In the genomic region with DNA sequence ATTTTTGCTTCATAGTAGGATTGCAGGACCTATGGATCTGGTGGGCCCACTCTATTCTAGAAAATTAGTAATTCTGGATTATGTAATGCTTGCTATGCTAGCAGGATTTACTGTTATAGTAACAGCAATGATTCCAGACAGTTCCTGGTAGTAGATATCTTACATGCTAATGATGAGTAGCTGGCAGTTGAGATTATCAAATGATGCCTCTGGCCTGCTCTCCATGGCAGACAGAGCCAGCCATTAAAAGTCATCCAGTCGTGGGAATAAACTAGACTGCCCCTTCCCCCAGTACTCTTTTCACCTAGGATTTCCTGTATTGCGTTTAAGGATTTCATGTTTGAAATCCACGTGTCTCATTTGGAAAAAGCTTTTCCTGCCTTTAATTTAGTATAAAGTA, we compare ENCODE assay signal across 17 cellular contexts.
"Had no signal": no experiment of that assay in that cellular context is flagged by ENCODE, and none has a peak within 500 bp of the region (broad histone marks: within the 10 kb centered on the region; RNA-seq: fewer than 3 reads in every experiment).

No MANE protein-coding gene starts in this region.

- ATAC-seq: activated CD4-positive, CD25-positive, alpha-beta regulatory T cell treated with anti-CD3 and anti-CD28 coated beads, Interleukin-2, amount 50 U/mL, for 24 hours; naive thymus-derived CD4-positive, alpha-beta T cell had no signal

- DNase-seq: activated CD4-positive, alpha-beta T cell treated with anti-CD3 and anti-CD28 coated beads for 48 hours; activated CD4-positive, alpha-beta T cell treated with anti-CD3 and anti-CD28 coated beads, Interleukin-2, amount 50 U/mL, for 48 hours; activated CD8-positive, alpha-beta memory T cell treated with anti-CD3 and anti-CD28 coated beads for 24 hours; activated effector memory CD4-positive, alpha-beta T cell treated with Interleukin-2 at 50 U/mL for 16 hours; activated naive CD4-positive, alpha-beta T cell treated with Interleukin-2 at 50 U/mL for 16 hours; cortex of kidney; endodermal cell; foreskin melanocyte; islet precursor cell; midbrain; naive thymus-derived CD4-positive, alpha-beta T cell; ovary; stimulated activated CD4-positive, alpha-beta T cell treated with anti-CD3 and anti-CD28 coated beads, Interleukin-12 subunit alpha, Interleukin-12 subunit beta, amount 100 ng/mL, for 4 hours; stimulated activated CD4-positive, alpha-beta T cell treated with anti-CD3 and anti-CD28 coated beads, Interleukin-4, amount 100 ng/mL, for 1 hour; trophoblast cell; WERI-Rb-1 had no signal
